In genomic region chr12:128814411-128815261, GRCh38 we compare ENCODE assay signal across 21 cellular contexts. TPM values are rescaled to one million over a fixed set of nuclear protein-coding genes. Genes with fewer than 3 reads are reported as not detected.
DNase-seq lines count a peak whose midpoint lies in the region; TF ChIP-seq lines count a peak whose summit lies in the region.
"Had no signal": no experiment of that assay in that cellular context is flagged by ENCODE, and none has a peak within 500 bp of the region (broad histone marks: within the 10 kb centered on the region; RNA-seq: fewer than 3 reads in every experiment).

No MANE protein-coding gene starts in this region.

- peaks cover 32% of the 10 kb centered on the region; the same call in 1 of the 2 replicates for H3F3A ChIP-seq in GM23248 (ENCODE audit: insufficient read depth)

- POLR2A ChIA-PET in HEK293T (lab: Yijun Ruan, JAX), result no interaction called here

- H4K20me1 ChIP-seq in GM23248 (ENCODE audit: insufficient read depth), result no peaks in the 10 kb centered on the region
- H4K20me1 ChIP-seq in Karpas-422 (ENCODE audit: insufficient read depth, low read depth, low read length), result peaks cover 13% of the 10 kb centered on the region; the same call in 1 of the 2 replicates

- intact Hi-C loops in CD14-positive monocyte (cut with micrococcal nuclease), result loop anchor here in 1 of 2 donors (5.0 kb wide), 1 partner anchor 38 kb away; the partner anchor contains the start of gene GLT1D1

- WGBS in GM23248 (ENCODE audit: low coverage in 1 of 2, low lambda C conversion rate in 2 of 2, missing lambda C conversion rate in 2 of 2), 2 experiments, result 89 to 90% methylated on average over 25 of the region's 25 CpGs

- no peak overlapping the region for H3K4me3 Mint-ChIP-seq in CD14-positive monocyte
- H3K4me3 Mint-ChIP-seq: T-cell had no signal

- no peak for TF ChIP-seq POLR2A in erythroblast (IDR thresholded peaks at IDR 0.05; ENCODE audit: low read length)

- no peaks in the 10 kb centered on the region for H3K9me2 ChIP-seq in GM23248 (ENCODE audit: insufficient read depth)
- H3K9me2 ChIP-seq in Karpas-422 (replicated peaks; ENCODE audit: insufficient read depth, low read length), result no peaks in the 10 kb centered on the region

- no peaks in the 10 kb centered on the region for H3K9me3 ChIP-seq in GM23248 (ENCODE audit: low read depth)
- no peaks in the 10 kb centered on the region for H3K9me3 ChIP-seq in skeletal muscle tissue (ENCODE audit: control insufficient read depth in 3 of 3, low read length in 3 of 3)
- no peaks in the 10 kb centered on the region for H3K9me3 ChIP-seq in Karpas-422 (ENCODE audit: low read length)
- H3K9me3 ChIP-seq: pancreas, right lobe of liver, thyroid gland had no signal

- peaks cover 99% of the 10 kb centered on the region for H3K79me2 ChIP-seq in GM23248 (ENCODE audit: insufficient read depth)
- H3K79me2 ChIP-seq in Karpas-422 (ENCODE audit: low read length), result peaks cover 100% of the 10 kb centered on the region

- H3K9ac ChIP-seq in GM23248, result no peak overlapping the region
- peak overlapping the region in 1 of 3 donors; percentile 47 for H3K9ac ChIP-seq in skeletal muscle tissue (ENCODE audit: low read depth in 1 of 3, low read length in 3 of 3)
- no peak overlapping the region for H3K9ac ChIP-seq in Karpas-422 (ENCODE audit: low read length)

- H3K36me3 ChIP-seq in GM23248 (ENCODE audit: low read depth) (no peaks in the 10 kb centered on the region), skeletal muscle tissue (ENCODE audit: control insufficient read depth in 3 of 3, insufficient read depth in 3 of 3, low read length in 3 of 3) (peaks cover 0 to 9% (median 9%) of the 10 kb centered on the region in 3 donors), Karpas-422 (ENCODE audit: insufficient read depth, low read length) (peaks cover 18% of the 10 kb centered on the region; the same call in 1 of the 2 replicates)
- H3K36me3 ChIP-seq: pancreas, thyroid gland had no signal

- H3K36me3 Mint-ChIP-seq in CD14-positive monocyte, result peaks cover 46 to 70% of the 10 kb centered on the region in 2 donors

- in situ Hi-C loops in GM23248 (cut with MboI), result no loop called here

- no peaks in the 10 kb centered on the region for H3K9me3 Mint-ChIP-seq in CD14-positive monocyte
- H3K9me3 Mint-ChIP-seq: activated T-helper 2 cell treated with anti-CD3 and anti-CD28 coated beads, Interferon-gamma antibody, Interleukin-2, Interleukin-4, amounts not matched to agents 10 μg/mL and 5 μg/mL and 100 μg/mL, durations not matched to agents 14 hours and 24 hours and 36 hours; naive B cell; T-cell had no signal

- H3K4me1 Mint-ChIP-seq in CD14-positive monocyte, result peaks cover 57% of the 10 kb centered on the region

- CTCF ChIA-PET in HEK293T (lab: Yijun Ruan, JAX), result no interaction called here

- TF ChIP-seq CTCF in CD14-positive monocyte (IDR thresholded peaks at IDR 0.05) (no peak), fibroblast of the aortic adventitia (IDR thresholded peaks at IDR 0.05; ENCODE audit: insufficient read depth, low read length) (no peak)

- peak overlapping the region; percentile 83 for H3K27ac ChIP-seq in GM23248
- H3K27ac ChIP-seq in skeletal muscle tissue (ENCODE audit: low read depth, low read length), result peak overlapping the region; percentile 97
- H3K27ac ChIP-seq in Karpas-422 (ENCODE audit: low read length), result no peak overlapping the region
- H3K27ac ChIP-seq: pancreas, thyroid gland had no signal

- H3K27me3 Mint-ChIP-seq in CD14-positive monocyte (ENCODE audit: low read depth in 3 of 3), result peaks cover 0 to 2% (median 0%) of the 10 kb centered on the region in 3 donors
- H3K27me3 Mint-ChIP-seq: naive B cell, T-cell had no signal

- H2AFZ ChIP-seq in GM23248 (no peak overlapping the region), Karpas-422 (ENCODE audit: low read length) (no peak overlapping the region)

- H3K4me2 ChIP-seq in GM23248 (ENCODE audit: unreplicated experiment) (no peak overlapping the region), Karpas-422 (ENCODE audit: low read depth, low read length, poor library complexity, severe bottlenecking) (no peak overlapping the region)

- H3K4me1 ChIP-seq in GM23248 (ENCODE audit: insufficient read depth) (peaks cover 66% of the 10 kb centered on the region), skeletal muscle tissue (ENCODE audit: control insufficient read depth in 3 of 3, insufficient read depth in 3 of 3, low read length in 3 of 3) (peaks cover 78 to 89% (median 85%) of the 10 kb centered on the region in 3 donors), Karpas-422 (ENCODE audit: low read length) (peaks cover 58% of the 10 kb centered on the region)

- H3K4me3 ChIP-seq in GM23248 (no peak overlapping the region), fibroblast of the aortic adventitia (ENCODE audit: low read depth, low read length) (no peak overlapping the region), skeletal muscle tissue (ENCODE audit: low read length in 3 of 3) (peak overlapping the region; percentile 9 to 23 (median 18)), Karpas-422 (ENCODE audit: low read length) (no peak overlapping the region)
- H3K4me3 ChIP-seq: pancreas, right lobe of liver, thyroid gland had no signal

- H3K27ac Mint-ChIP-seq in CD14-positive monocyte, result peak overlapping the region in 4 of 7 donors; percentile 5 to 82 (median 28)
- H3K27ac Mint-ChIP-seq: T-cell had no signal

- DNase-seq in CD14-positive monocyte (ENCODE audit: low spot score) (no peak), GM23248 (no peak), fibroblast of the aortic adventitia (ENCODE audit: low read depth) (peak; percentile 68), Karpas-422 (no peak), HEK293T (ENCODE audit: extremely low spot score) (no peak), erythroblast (lab: John Stamatoyannopoulos, UW) (no peak)
- DNase-seq: activated CD4-positive, alpha-beta T cell treated with anti-CD3 and anti-CD28 coated beads for 4 hours; kidney glomerular epithelial cell; mammary epithelial cell; naive B cell; NCI-H1105; NCI-H2029 treated with DMSO at 0.1 percent for 48 hours; NCI-H510A treated with DMSO at 0.1 percent for 48 hours; pancreas; SIG-M5; thyroid gland had no signal

- H3K27me3 ChIP-seq in GM23248 (replicated peaks; ENCODE audit: insufficient read depth) (no peaks in the 10 kb centered on the region), skeletal muscle tissue (ENCODE audit: control insufficient read depth in 3 of 3, insufficient read depth in 3 of 3, low read length in 3 of 3) (no peaks in the 10 kb centered on the region), Karpas-422 (ENCODE audit: low read length) (no peaks in the 10 kb centered on the region)
- H3K27me3 ChIP-seq: pancreas, right lobe of liver, thyroid gland had no signal

TF ChIP-seq in HEK293T, 16 proteins besides CTCF, POLR2A, EP300 and RAD21:
- TF ChIP-seq PKNOX1 (IDR thresholded peaks at IDR 0.05) (no peak), ZNF384 (IDR thresholded peaks at IDR 0.05) (no peak), HDGF (IDR thresholded peaks at IDR 0.05; ENCODE audit: borderline replicate concordance) (no peak), SUZ12 (IDR thresholded peaks at IDR 0.05) (no peak), LEF1 (IDR thresholded peaks at IDR 0.05; ENCODE audit: borderline replicate concordance) (no peak), FOXK2 (IDR thresholded peaks at IDR 0.05) (no peak), NFRKB (IDR thresholded peaks at IDR 0.05) (no peak), L3MBTL2 (conservative IDR thresholded peaks at IDR 0.05) (no peak), CTBP1 (IDR thresholded peaks at IDR 0.05; ENCODE audit: borderline replicate concordance) (no peak), FOXM1 (IDR thresholded peaks at IDR 0.05; ENCODE audit: borderline replicate concordance) (no peak), SP1 (IDR thresholded peaks at IDR 0.05) (no peak), ARNT (IDR thresholded peaks at IDR 0.05) (no peak), ELF4 (IDR thresholded peaks at IDR 0.05) (no peak)

RNA-seq across cellular contexts. Expression of gene SLC15A4, which starts 9.1 kb away (rescaled TPM):
- polyA plus RNA-seq in CD14-positive monocyte (10 to 100 TPM in 1 of 2 donors, 1 to 10 TPM in 1; 5.4 to 14.8 TPM), GM23248 (2016; fragmentation: Nextera tagmentation; extraction: Ambion mirVana) (5.5 and 5.7 TPM in 2 replicates)
- total RNA-seq in GM23248 (2014; rRNA removed; shearing (Covaris generic)), result 50.3 and 69.4 TPM in 2 replicates
- total RNA-seq in fibroblast of the aortic adventitia (ENCODE audit: low replicate concordance) (23.8 and 54.0 TPM in 2 replicates), skeletal muscle tissue (35.0 TPM)
- 29.0 and 32.1 TPM in 2 replicates for total RNA-seq in Karpas-422 (2014; rRNA removed; shearing (Covaris generic); ENCODE audit: low replicate concordance)

RNA-seq across cellular contexts. Expression of gene GLT1D1, which starts 38.6 kb away (rescaled TPM):
- polyA plus RNA-seq in CD14-positive monocyte, result 10 to 100 TPM; 40.6 to 55.6 TPM
- total RNA-seq in GM23248 (2014; rRNA removed; shearing (Covaris generic)), result not detected in 2 replicates
- polyA plus RNA-seq in GM23248 (2016; fragmentation: Nextera tagmentation; extraction: Ambion mirVana), result not detected in 2 replicates
- total RNA-seq in fibroblast of the aortic adventitia (ENCODE audit: low replicate concordance), result not detected in 2 replicates
- total RNA-seq in skeletal muscle tissue, result 0.52 TPM
- total RNA-seq in Karpas-422 (2014; rRNA removed; shearing (Covaris generic); ENCODE audit: low replicate concordance), result not detected in 2 replicates
- total RNA-seq: glomerular endothelial cell, mammary epithelial cell had no signal
- polyA plus RNA-seq: mammary epithelial cell had no signal

Comparison
In these comparisons a context has a peak if more than half of its experiments do, and no peak if none do; other contexts are left out.
1. H3K4me3 ChIP-seq: peak in skeletal muscle tissue (3 of 3); none in GM23248 (single experiment), fibroblast of the aortic adventitia (single experiment) and Karpas-422 (single experiment).